Comparison of ENCODE assay signal across 18 cellular contexts in the genomic region with DNA sequence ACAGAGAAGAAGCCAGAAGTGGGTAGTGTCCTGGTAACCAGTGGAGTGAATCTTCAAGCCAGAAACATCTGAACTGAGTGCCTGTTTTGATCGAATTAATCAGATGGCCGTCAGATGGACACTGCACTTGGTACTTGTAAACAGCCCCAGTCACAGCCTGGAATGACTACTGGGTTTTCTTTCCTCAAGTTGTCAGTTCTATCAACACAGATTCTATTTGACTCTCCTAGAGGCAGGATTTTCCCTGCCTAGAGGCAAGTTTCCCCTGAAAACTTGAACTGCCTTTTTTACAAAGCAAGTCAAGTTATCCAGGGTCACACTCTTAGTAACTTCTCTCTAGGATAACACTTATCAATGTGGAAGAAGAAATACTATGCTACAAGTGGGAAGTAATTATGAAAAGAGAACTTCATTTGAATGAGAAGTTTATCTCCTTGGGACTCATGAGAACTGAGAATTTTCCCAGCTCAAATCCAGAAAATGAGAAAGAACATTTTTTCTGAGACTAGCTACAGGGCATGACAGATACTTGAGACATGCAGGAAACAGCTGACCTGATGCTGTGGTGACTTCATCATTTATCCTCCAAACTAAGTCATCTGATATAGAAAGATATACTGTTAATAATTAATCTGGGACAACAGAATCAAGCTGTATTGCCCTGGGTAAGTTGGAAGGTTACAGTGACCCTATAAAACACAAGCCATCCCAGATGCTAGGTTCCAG. TPM values are rescaled to one million over a fixed set of nuclear protein-coding genes. Genes with fewer than 3 reads are reported as not detected.
DNase-seq lines count a peak whose midpoint lies in the region; ATAC-seq and TF ChIP-seq lines count a peak whose summit lies in the region.
"Had no signal": no experiment of that assay in that cellular context is flagged by ENCODE, and none has a peak within 500 bp of the region (broad histone marks: within the 10 kb centered on the region; RNA-seq: fewer than 3 reads in every experiment).

No MANE protein-coding gene starts in this region.

- H3K4me1 Mint-ChIP-seq in glutamatergic neuron (ENCODE audit: low read depth, unreplicated experiment), result no peaks in the 10 kb centered on the region

- H3K4me3 ChIP-seq in cardiac fibroblast (replicated peaks in 1 of 2; ENCODE audit: low read depth in 2 of 2, low read length in 2 of 2) (no peak overlapping the region), kidney epithelial cell (ENCODE audit: low read depth, low read length) (no peak overlapping the region)
- H3K4me3 ChIP-seq: tibial nerve had no signal

- no peak overlapping the region for H3K27ac Mint-ChIP-seq in glutamatergic neuron (ENCODE audit: unreplicated experiment)

- H3K9me3 Mint-ChIP-seq in glutamatergic neuron (ENCODE audit: unreplicated experiment), result no peaks in the 10 kb centered on the region

- no peak overlapping the region for H3K4me3 Mint-ChIP-seq in glutamatergic neuron (ENCODE audit: unreplicated experiment)

- H3K36me3 ChIP-seq in kidney epithelial cell (ENCODE audit: control insufficient read depth, insufficient read depth, low read length), result no peaks in the 10 kb centered on the region
- H3K36me3 ChIP-seq: neutrophil, tibial nerve had no signal

- ATAC-seq in HG02938 (IDR thresholded peaks at IDR 0.05; ENCODE audit: unreplicated experiment), result no peak
- no peak for ATAC-seq in GM21515 (IDR thresholded peaks at IDR 0.05; ENCODE audit: unreplicated experiment)

- no peaks in the 10 kb centered on the region for H3K27me3 ChIP-seq in kidney epithelial cell (ENCODE audit: control insufficient read depth, insufficient read depth, low read length)
- H3K27me3 ChIP-seq: neutrophil, tibial nerve had no signal

- in situ Hi-C loops in ACHN (cut with HindIII; ENCODE audit: low pct_ligation_motif_present, low pct_unique_long_range_greater_than_20kb, low sequenced_read_pairs), result no loop called here

- DNase-seq in ACHN (peak; percentile 45), HS-5 (ENCODE audit: low read depth) (peak; percentile 44), cardiac fibroblast (ENCODE audit: low read depth in 2 of 2) (peak; percentile 16 to 80), kidney epithelial cell (ENCODE audit: low read depth) (peak; percentile 61), NCI-H2196 (lab: John Stamatoyannopoulos, UW; ENCODE audit: unreplicated experiment) (no peak), glutamatergic neuron (no peak)
- DNase-seq: activated T-cell treated with anti-CD3 and anti-CD28 coated beads, Interleukin-2, amount 50 U/mL, for 1 hour; AML-193; DND-41; effector CD8-positive, alpha-beta T cell; NCI-H2171 treated with DMSO at 0.1 percent for 48 hours; stimulated activated CD8-positive, alpha-beta memory T cell treated with anti-CD3 and anti-CD28 coated beads, Interleukin-4, amount 100 ng/mL, for 48 hours; SW 1271 had no signal

- TF ChIP-seq CTCF in cardiac fibroblast (IDR thresholded peaks at IDR 0.05; ENCODE audit: low read depth, low read length), result no peak
- no peak for TF ChIP-seq CTCF in kidney epithelial cell (IDR thresholded peaks at IDR 0.05; ENCODE audit: insufficient read depth, low read length, poor library complexity, severe bottlenecking)
- TF ChIP-seq CTCF in glutamatergic neuron (IDR thresholded peaks at IDR 0.05; ENCODE audit: partially characterized antibody, unreplicated experiment), result no peak

- no peaks in the 10 kb centered on the region for H3K27me3 Mint-ChIP-seq in glutamatergic neuron (ENCODE audit: unreplicated experiment)

- no peaks in the 10 kb centered on the region for H3K36me3 Mint-ChIP-seq in glutamatergic neuron (ENCODE audit: unreplicated experiment)

RNA-seq across cellular contexts. Expression of a gene that starts 36.0 kb away (rescaled TPM):
- total RNA-seq in kidney epithelial cell, result 8.4 and 10.4 TPM in 2 replicates
- not detected for total RNA-seq in glutamatergic neuron (ENCODE audit: unreplicated experiment)
- total RNA-seq: lung microvascular endothelial cell had no signal

RNA-seq across cellular contexts. Expression of a gene that starts 53.1 kb away (rescaled TPM):
- total RNA-seq in kidney epithelial cell (33.3 and 37.7 TPM in 2 replicates), glutamatergic neuron (ENCODE audit: unreplicated experiment) (1.6 TPM)

Comparison
In these comparisons a context has a peak if more than half of its experiments do, and no peak if none do; other contexts are left out.
1. DNase-seq: peak in ACHN (single experiment), HS-5 (single experiment), cardiac fibroblast (2 of 2) and kidney epithelial cell (single experiment); none in NCI-H2196 (single experiment) and glutamatergic neuron (single experiment).
2. RNA of a gene that starts 53.1 kb away (total RNA-seq): 33.3 to 37.7 TPM in kidney epithelial cell; 1.6 TPM in glutamatergic neuron (single experiment); every median in the first group is over 10 times any median in the second.